17 cellular contexts compared by ENCODE assay signal in genomic region chr5:174409070-174409469, GRCh38.
DNase-seq lines count a peak whose midpoint lies in the region; ATAC-seq, FAIRE-seq and TF ChIP-seq lines count a peak whose summit lies in the region.
"Had no signal": no experiment of that assay in that cellular context is flagged by ENCODE, and none has a peak within 500 bp of the region (broad histone marks: within the 10 kb centered on the region; RNA-seq: fewer than 3 reads in every experiment).

No MANE protein-coding gene starts in this region.

- TF ChIP-seq POLR2A in upper lobe of left lung (IDR thresholded peaks at IDR 0.05) (no peak), HepG2 (IDR thresholded peaks at IDR 0.05; ENCODE audit: insufficient read depth in 1 of 2, low read depth in 2 of 2, low read length in 2 of 2) (no peak)

- no peak for ATAC-seq in activated T-helper 17 cell treated with anti-CD3 and anti-CD28 coated beads, Interleukin-2, amount 50 U/mL, for 72 hours (replicated peaks)
- ATAC-seq in upper lobe of left lung (ENCODE audit: low FRiP score in 2 of 2), result no peak
- ATAC-seq in HepG2, result no peak

- no peaks in the 10 kb centered on the region for H3K9me2 ChIP-seq in DOHH2 (replicated peaks; ENCODE audit: control insufficient read depth, low read length)

- FAIRE-seq in HepG2 (lab: Jason Lieb, UNC), result no peak
- FAIRE-seq: GM12892 had no signal

- H3K4me1 ChIP-seq in DOHH2 (ENCODE audit: control insufficient read depth, low read length) (no peaks in the 10 kb centered on the region), upper lobe of left lung (no peaks in the 10 kb centered on the region), HepG2 (ENCODE audit: insufficient read depth, low read length) (no peaks in the 10 kb centered on the region)

- H3F3A ChIP-seq in DOHH2 (ENCODE audit: control insufficient read depth, insufficient read depth), result no peaks in the 10 kb centered on the region

- H3K27me3 ChIP-seq in DOHH2 (ENCODE audit: control insufficient read depth, low read length) (no peaks in the 10 kb centered on the region; the same call in none of the 2 replicates), upper lobe of left lung (no peaks in the 10 kb centered on the region), HepG2 (ENCODE audit: control insufficient read depth in 1 of 2, insufficient read depth in 2 of 2, low read length in 2 of 2) (peaks cover 0 to 8% of the 10 kb centered on the region in 2 experiments; a peak in 1 of 5 replicates)
- H3K27me3 ChIP-seq: ascending aorta, tibial nerve had no signal

- BruUV-seq in HepG2 (replicated peaks; lab: Mats Ljungman, UMichigan), result no TSS peak

- peaks cover 4% of the 10 kb centered on the region for H3K4me1 Mint-ChIP-seq in glutamatergic neuron (ENCODE audit: low read depth, unreplicated experiment)
- no peaks in the 10 kb centered on the region for H3K4me1 Mint-ChIP-seq in activated T-helper 17 cell treated with anti-CD3 and anti-CD28 coated beads, Interleukin-2, amount 50 U/mL, for 72 hours
- H3K4me1 Mint-ChIP-seq: immature natural killer cell had no signal

- no peaks in the 10 kb centered on the region for H3K9me3 Mint-ChIP-seq in glutamatergic neuron (ENCODE audit: unreplicated experiment)
- peaks cover 3% of the 10 kb centered on the region for H3K9me3 Mint-ChIP-seq in activated T-helper 17 cell treated with anti-CD3 and anti-CD28 coated beads, Interleukin-2, amount 50 U/mL, for 72 hours
- H3K9me3 Mint-ChIP-seq: CD4-positive, alpha-beta T cell had no signal

- no peak overlapping the region for H2AFZ ChIP-seq in HepG2 (ENCODE audit: low read length)

- no peaks in the 10 kb centered on the region for H3K9me3 ChIP-seq in DOHH2 (ENCODE audit: control insufficient read depth, insufficient read depth, low read length)
- H3K9me3 ChIP-seq in upper lobe of left lung, result no peaks in the 10 kb centered on the region
- H3K9me3 ChIP-seq in HepG2 (ENCODE audit: low read length), result no peaks in the 10 kb centered on the region
- H3K9me3 ChIP-seq: ascending aorta had no signal

- intact Hi-C loops in HepG2 (cut with micrococcal nuclease; ENCODE audit: unreplicated experiment), result no loop called here

- no peaks in the 10 kb centered on the region for H4K20me1 ChIP-seq in DOHH2 (ENCODE audit: control insufficient read depth, insufficient read depth, low read depth, low read length)
- no peaks in the 10 kb centered on the region for H4K20me1 ChIP-seq in HepG2 (ENCODE audit: insufficient read depth, low read length)

- 49 to 59% methylated on average over 3 of the region's 3 CpGs for WGBS in upper lobe of left lung, 2 donors
- WGBS in HepG2 (ENCODE audit: low lambda C conversion rate), result 34% methylated on average over 3 of the region's 3 CpGs

- H3K27ac Mint-ChIP-seq in glutamatergic neuron (ENCODE audit: unreplicated experiment), result no peak overlapping the region
- no peak overlapping the region for H3K27ac Mint-ChIP-seq in activated T-helper 17 cell treated with anti-CD3 and anti-CD28 coated beads, Interleukin-2, amount 50 U/mL, for 72 hours
- H3K27ac Mint-ChIP-seq: CD4-positive, alpha-beta T cell; immature natural killer cell had no signal

- no peak for TF ChIP-seq RAD21 in HepG2 (CRISPR knock-in tag; IDR thresholded peaks at IDR 0.05)

- no peak overlapping the region for H3K4me3 ChIP-seq in DOHH2 (ENCODE audit: low read length)
- H3K4me3 ChIP-seq in upper lobe of left lung, result no peak overlapping the region
- no peak overlapping the region for H3K4me3 ChIP-seq in HepG2 (replicated peaks in 1 of 3; ENCODE audit: insufficient read depth in 1 of 3, low read depth in 2 of 3, low read length in 3 of 3)
- H3K4me3 ChIP-seq: ascending aorta, tibial nerve had no signal

- H3K36me3 Mint-ChIP-seq in glutamatergic neuron (ENCODE audit: unreplicated experiment), result peaks cover 5% of the 10 kb centered on the region
- no peaks in the 10 kb centered on the region for H3K36me3 Mint-ChIP-seq in activated T-helper 17 cell treated with anti-CD3 and anti-CD28 coated beads, Interleukin-2, amount 50 U/mL, for 72 hours (ENCODE audit: low read depth)
- H3K36me3 Mint-ChIP-seq: immature natural killer cell had no signal

- H3K36me3 ChIP-seq in DOHH2 (ENCODE audit: control insufficient read depth, low read length), result no peaks in the 10 kb centered on the region
- no peaks in the 10 kb centered on the region for H3K36me3 ChIP-seq in upper lobe of left lung
- H3K36me3 ChIP-seq in HepG2 (replicated peaks in 1 of 2; ENCODE audit: control insufficient read depth in 1 of 2, insufficient read depth in 2 of 2, low read length in 2 of 2), result no peaks in the 10 kb centered on the region
- H3K36me3 ChIP-seq: ascending aorta, tibial nerve had no signal

- CTCF ChIA-PET in HepG2 (lab: Yijun Ruan, JAX; ENCODE audit: low intra/inter-chr PET ratio, low total read pairs), result no interaction called here

- H3K27ac ChIP-seq in DOHH2 (ENCODE audit: low read depth, low read length) (no peak overlapping the region), upper lobe of left lung (no peak overlapping the region), HepG2 (ENCODE audit: extremely low read length, insufficient read depth, low read length) (no peak overlapping the region)
- H3K27ac ChIP-seq: ascending aorta, tibial nerve had no signal

- TF ChIP-seq EP300 in upper lobe of left lung (IDR thresholded peaks at IDR 0.05) (no peak), HepG2 (IDR thresholded peaks at IDR 0.05; ENCODE audit: low read depth in 2 of 2, low read length in 2 of 2) (no peak), HepG2 (CRISPR knock-in tag; IDR thresholded peaks at IDR 0.05; ENCODE audit: borderline replicate concordance) (no peak)

- POLR2A ChIA-PET in HepG2 (lab: Yijun Ruan, JAX), result no interaction called here

- H3K4me2 ChIP-seq in DOHH2 (ENCODE audit: low read length), result no peak overlapping the region
- H3K4me2 ChIP-seq in HepG2 (ENCODE audit: low read depth, low read length), result no peak overlapping the region

- no peak overlapping the region for H3K9ac ChIP-seq in HepG2 (ENCODE audit: insufficient read depth, low read depth, low read length)

- TF ChIP-seq CTCF in DOHH2 (IDR thresholded peaks at IDR 0.05; ENCODE audit: low read depth, low read length, poor library complexity, severe bottlenecking), result peak; percentile 60
- TF ChIP-seq CTCF in glutamatergic neuron (IDR thresholded peaks at IDR 0.05; ENCODE audit: partially characterized antibody, unreplicated experiment), result peak; percentile 16
- TF ChIP-seq CTCF in upper lobe of left lung (IDR thresholded peaks at IDR 0.05), result no peak
- no peak for TF ChIP-seq CTCF in HepG2 (CRISPR knock-in tag; IDR thresholded peaks at IDR 0.05)

- H3K79me2 ChIP-seq in DOHH2 (ENCODE audit: control insufficient read depth, low read length), result no peaks in the 10 kb centered on the region
- H3K79me2 ChIP-seq in HepG2 (ENCODE audit: insufficient read depth, low read length), result no peaks in the 10 kb centered on the region

- peak; percentile 5 for DNase-seq in HuH-7 (ENCODE audit: low spot score)
- DNase-seq in SKM-1 (lab: John Stamatoyannopoulos, UW; ENCODE audit: unreplicated experiment), result peak; percentile 79
- no peak for DNase-seq in glutamatergic neuron
- DNase-seq in upper lobe of left lung, result no peak
- no peak for DNase-seq in HepG2 (ENCODE audit: low spot score)
- no peak for DNase-seq in HUDEP-2 (lab: John Stamatoyannopoulos, UW; ENCODE audit: unreplicated experiment in 76 of 76)
- DNase-seq: activated T-cell treated with anti-CD3 and anti-CD28 coated beads for 4 hours; CD4-positive, alpha-beta T cell; immature natural killer cell; NCI-H1092; NCI-H524 treated with DMSO at 0.1 percent for 48 hours; T-helper 9 cell had no signal

- no peak overlapping the region for H3K4me3 Mint-ChIP-seq in glutamatergic neuron (ENCODE audit: unreplicated experiment)
- no peak overlapping the region for H3K4me3 Mint-ChIP-seq in activated T-helper 17 cell treated with anti-CD3 and anti-CD28 coated beads, Interleukin-2, amount 50 U/mL, for 72 hours
- H3K4me3 Mint-ChIP-seq: CD4-positive, alpha-beta T cell; immature natural killer cell had no signal

- no peaks in the 10 kb centered on the region for H3K27me3 Mint-ChIP-seq in glutamatergic neuron (ENCODE audit: unreplicated experiment)
- peaks cover 39% of the 10 kb centered on the region for H3K27me3 Mint-ChIP-seq in activated T-helper 17 cell treated with anti-CD3 and anti-CD28 coated beads, Interleukin-2, amount 50 U/mL, for 72 hours

- in situ Hi-C loops in HepG2 (cut with HindIII; ENCODE audit: extremely low pct_ligation_motif_present, low pct_unique_long_range_greater_than_20kb), result no loop called here

TF ChIP-seq in HepG2, 621 proteins besides CTCF, POLR2A, EP300 and RAD21 (continues in another document):
- TF ChIP-seq, protein P1, sequence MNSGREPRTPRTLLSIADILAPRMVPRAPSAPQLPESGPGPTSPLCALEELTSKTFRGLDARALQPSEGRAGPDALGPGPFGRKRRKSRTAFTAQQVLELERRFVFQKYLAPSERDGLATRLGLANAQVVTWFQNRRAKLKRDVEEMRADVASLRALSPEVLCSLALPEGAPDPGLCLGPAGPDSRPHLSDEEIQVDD (CRISPR knock-in tag; IDR thresholded peaks at IDR 0.05; ENCODE audit: borderline replicate concordance), result no peak
- TF ChIP-seq ZNF281 (CRISPR knock-in tag; IDR thresholded peaks at IDR 0.05; ENCODE audit: borderline replicate concordance), result no peak
- TF ChIP-seq PRPF4 (IDR thresholded peaks at IDR 0.05; ENCODE audit: low read depth, low read length, poor library complexity, severe bottlenecking), result no peak

Comparison
In these comparisons a context has a peak if more than half of its experiments do, and no peak if none do; other contexts are left out.
1. CTCF ChIP-seq: peak in DOHH2 (single experiment) and glutamatergic neuron (single experiment); none in upper lobe of left lung (0 of 6) and HepG2 (single experiment).
2. DNase-seq: peak in HuH-7 (single experiment) and SKM-1 (single experiment); none in glutamatergic neuron (single experiment), upper lobe of left lung (0 of 2), HepG2 (single experiment) and HUDEP-2 (0 of 76).